Comparison of ENCODE assay signal across 1 cellular context in genomic region chr17:82703935-82704865, GRCh38.
A peak's percentile ranks its signal among the peaks of the same experiment; 100 is the strongest.
TF ChIP-seq lines count a peak whose summit lies in the region.

No MANE protein-coding gene starts in this region.

TF ChIP-seq in HepG2, 621 proteins besides CTCF, POLR2A, EP300 and RAD21 (continued from another document and continues in another):
- TF ChIP-seq ZNF549 (CRISPR knock-in tag; IDR thresholded peaks at IDR 0.05) (peak; percentile 79; the same call in 1 of the 2 replicates), HNF4G (IDR thresholded peaks at IDR 0.05; ENCODE audit: borderline replicate concordance, low read depth, low read length) (peak; percentile 80; the same call in 1 of the 2 replicates), HNF4G (CRISPR knock-in tag; IDR thresholded peaks at IDR 0.05; ENCODE audit: borderline replicate concordance, low read depth) (no peak; the same call in 1 of the 2 replicates), NR2F6 (IDR thresholded peaks at IDR 0.05) (no peak; the same call in 1 of the 2 replicates), NR2F6 (CRISPR knock-in tag; IDR thresholded peaks at IDR 0.05) (peak; percentile 58), MEIS2 (CRISPR knock-in tag; IDR thresholded peaks at IDR 0.05) (0 out of 2 replicates have a peak, but pooled peaks have one; percentile 7), SOX13 (IDR thresholded peaks at IDR 0.05) (0 out of 2 replicates have a peak, but pooled peaks have one; percentile 31), SOX13 (CRISPR knock-in tag; conservative IDR thresholded peaks at IDR 0.05 in 1 of 2, IDR thresholded peaks at IDR 0.05 in 1 of 2) (no peak; a peak in 1 of 4 replicates), ZNF143 (CRISPR knock-in tag; IDR thresholded peaks at IDR 0.05) (peak; percentile 49; the same call in 1 of the 2 replicates), HMGXB4 (CRISPR knock-in tag; IDR thresholded peaks at IDR 0.05; ENCODE audit: borderline replicate concordance in 1 of 2, low read depth in 1 of 2) (peak in 1 of 2 experiments; percentile 51; a peak in 1 of 4 replicates), PHF8 (CRISPR knock-in tag; IDR thresholded peaks at IDR 0.05) (peak; percentile 47; the same call in 1 of the 2 replicates), ZNF777 (CRISPR knock-in tag; IDR thresholded peaks at IDR 0.05) (peak; percentile 41; the same call in 1 of the 2 replicates), CC2D1A (CRISPR knock-in tag; IDR thresholded peaks at IDR 0.05) (0 out of 2 replicates have a peak, but pooled peaks have one; percentile 50), ZNF350 (CRISPR knock-in tag; IDR thresholded peaks at IDR 0.05; ENCODE audit: borderline replicate concordance, low read depth) (0 out of 2 replicates have a peak, but pooled peaks have one; percentile 41), ZNF543 (CRISPR knock-in tag; IDR thresholded peaks at IDR 0.05) (peak; percentile 65; the same call in 1 of the 2 replicates), KAT8 (CRISPR knock-in tag; IDR thresholded peaks at IDR 0.05) (0 out of 2 replicates have a peak, but pooled peaks have one; percentile 20), PCBP2 (optimal IDR thresholded peaks at IDR 0.05; ENCODE audit: low read depth, low read length, poor library complexity, severe bottlenecking) (peak; percentile 29), ZNF687 (CRISPR knock-in tag; IDR thresholded peaks at IDR 0.05) (peak; percentile 83), ZNF609 (CRISPR knock-in tag; IDR thresholded peaks at IDR 0.05; ENCODE audit: borderline replicate concordance) (peak; percentile 76; the same call in 1 of the 2 replicates), ZFY (CRISPR knock-in tag; IDR thresholded peaks at IDR 0.05) (peak; percentile 14; the same call in 1 of the 2 replicates), GLI4 (CRISPR knock-in tag; IDR thresholded peaks at IDR 0.05; ENCODE audit: borderline replicate concordance) (no peak), ZBTB4 (CRISPR knock-in tag; IDR thresholded peaks at IDR 0.05; ENCODE audit: borderline replicate concordance) (peak; percentile 76; the same call in 1 of the 2 replicates), ZNF800 (CRISPR knock-in tag; IDR thresholded peaks at IDR 0.05) (peak; percentile 23; the same call in 1 of the 2 replicates), NR2F1 (CRISPR knock-in tag; IDR thresholded peaks at IDR 0.05) (peak; percentile 25 to 43; a peak in 2 of 4 replicates), ZNF619 (CRISPR knock-in tag; IDR thresholded peaks at IDR 0.05) (peak; percentile 73; the same call in 1 of the 2 replicates), SKI (IDR thresholded peaks at IDR 0.05; ENCODE audit: partially characterized antibody) (peak; percentile 12)
- TF ChIP-seq, protein P1, sequence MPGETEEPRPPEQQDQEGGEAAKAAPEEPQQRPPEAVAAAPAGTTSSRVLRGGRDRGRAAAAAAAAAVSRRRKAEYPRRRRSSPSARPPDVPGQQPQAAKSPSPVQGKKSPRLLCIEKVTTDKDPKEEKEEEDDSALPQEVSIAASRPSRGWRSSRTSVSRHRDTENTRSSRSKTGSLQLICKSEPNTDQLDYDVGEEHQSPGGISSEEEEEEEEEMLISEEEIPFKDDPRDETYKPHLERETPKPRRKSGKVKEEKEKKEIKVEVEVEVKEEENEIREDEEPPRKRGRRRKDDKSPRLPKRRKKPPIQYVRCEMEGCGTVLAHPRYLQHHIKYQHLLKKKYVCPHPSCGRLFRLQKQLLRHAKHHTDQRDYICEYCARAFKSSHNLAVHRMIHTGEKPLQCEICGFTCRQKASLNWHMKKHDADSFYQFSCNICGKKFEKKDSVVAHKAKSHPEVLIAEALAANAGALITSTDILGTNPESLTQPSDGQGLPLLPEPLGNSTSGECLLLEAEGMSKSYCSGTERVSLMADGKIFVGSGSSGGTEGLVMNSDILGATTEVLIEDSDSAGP (CRISPR knock-in tag; IDR thresholded peaks at IDR 0.05; ENCODE audit: borderline replicate concordance) = peak; percentile 61; the same call in 1 of the 2 replicates
